8 cellular contexts compared by ENCODE assay signal in genomic region chr1:32014937-32015363, GRCh38. TPM values are rescaled to one million over a fixed set of nuclear protein-coding genes. Genes with fewer than 3 reads are reported as not detected.
A peak's percentile ranks its signal among the peaks of the same experiment; 100 is the strongest.
DNase-seq lines count a peak whose midpoint lies in the region; ATAC-seq and TF ChIP-seq lines count a peak whose summit lies in the region.

No MANE protein-coding gene starts in this region.

- no peak for TF ChIP-seq POLR2A in HCT116 (IDR thresholded peaks at IDR 0.05; ENCODE audit: borderline replicate concordance, extremely low read depth, insufficient read depth, insufficient read length)

- peaks cover 63% of the 10 kb centered on the region for H3K79me2 ChIP-seq in HCT116 (ENCODE audit: insufficient read depth, low read length)

- RAD21 ChIA-PET in HCT116 (lab: Charles Lee; ENCODE audit: low non-redundant PET in 1 of 2, low total read pairs in 2 of 2, uncharacterized antibody in 2 of 2, unreplicated experiment in 2 of 2): no interaction called here

- H3K36me3 ChIP-seq in HCT116 (ENCODE audit: control insufficient read depth in 1 of 2, insufficient read depth in 2 of 2, low read length in 2 of 2) (peaks cover 9 to 14% of the 10 kb centered on the region in 2 experiments; a peak in 2 of 4 replicates), skeletal muscle satellite cell (ENCODE audit: insufficient read depth, low read length) (peaks cover 8% of the 10 kb centered on the region)

- peaks cover 33% of the 10 kb centered on the region for H4K20me1 ChIP-seq in HCT116 (ENCODE audit: insufficient read depth)

- intact Hi-C loops in HCT116 (cut with micrococcal nuclease): no loop called here

- peak overlapping the region; percentile 98 for H3K27ac ChIP-seq in HCT116 (ENCODE audit: low read depth, low read length)

- H2AFZ ChIP-seq in HCT116 (ENCODE audit: low read depth, low read length, poor library complexity, severe bottlenecking): no peak overlapping the region

- H3K9ac ChIP-seq in HCT116 (ENCODE audit: low read length) (peak overlapping the region; percentile 99), skeletal muscle satellite cell (ENCODE audit: low read depth, low read length) (peak overlapping the region; percentile 99)

- H3K4me1 Mint-ChIP-seq in T-helper 1 cell treated with Interleukin-12 subunit alpha and Interleukin-12 subunit beta and Interleukin-4 antibody, amounts not matched to agents 30 μg/mL and 1 μg/mL, for 36 hours (ENCODE audit: low read depth): peaks cover 31% of the 10 kb centered on the region

- H3K4me3 Mint-ChIP-seq in T-helper 1 cell treated with Interleukin-12 subunit alpha and Interleukin-12 subunit beta and Interleukin-4 antibody, amounts not matched to agents 30 μg/mL and 1 μg/mL, for 36 hours: peak overlapping the region; percentile 99

- POLR2A ChIA-PET in HCT116 (lab: Charles Lee): no interaction called here

- CTCF ChIA-PET in HCT116 (lab: Charles Lee): no interaction called here

- peak overlapping the region; percentile 83 for H3K4me2 ChIP-seq in HCT116 (ENCODE audit: low read length)
- H3K4me2 ChIP-seq in skeletal muscle satellite cell (ENCODE audit: low read length): peak overlapping the region; percentile 89

- H3K27me3 ChIP-seq in HCT116 (ENCODE audit: insufficient read depth, low read length) (no peaks in the 10 kb centered on the region), skeletal muscle satellite cell (ENCODE audit: control insufficient read depth, insufficient read depth, low read length) (no peaks in the 10 kb centered on the region)

- no peaks in the 10 kb centered on the region for H3K9me3 Mint-ChIP-seq in T-helper 1 cell treated with Interleukin-12 subunit alpha and Interleukin-12 subunit beta and Interleukin-4 antibody, amounts not matched to agents 30 μg/mL and 1 μg/mL, for 36 hours

- ATAC-seq in HCT116 (no peak), left lobe of liver (no peak), HG02678 (IDR thresholded peaks at IDR 0.05; ENCODE audit: unreplicated experiment) (no peak), GM21576 (IDR thresholded peaks at IDR 0.05; ENCODE audit: unreplicated experiment) (no peak)

- peaks cover 13 to 37% of the 10 kb centered on the region in 2 experiments for H3K4me1 ChIP-seq in HCT116 (ENCODE audit: control insufficient read depth in 1 of 2, insufficient read depth in 2 of 2, low read length in 2 of 2)
- peaks cover 35% of the 10 kb centered on the region for H3K4me1 ChIP-seq in skeletal muscle satellite cell (ENCODE audit: control insufficient read depth, insufficient read depth, low read length)

- H3K9me3 ChIP-seq in HCT116 (ENCODE audit: control insufficient read depth in 1 of 2, insufficient read depth in 1 of 2, low read depth in 1 of 2, low read length in 2 of 2): no peaks in the 10 kb centered on the region
- no peaks in the 10 kb centered on the region for H3K9me3 ChIP-seq in skeletal muscle satellite cell (replicated peaks; ENCODE audit: low read length)

- H3K4me3 ChIP-seq in HCT116 (replicated peaks in 1 of 2; ENCODE audit: low read depth in 1 of 2, low read length in 2 of 2) (peak overlapping the region; percentile 96 to 98), foreskin fibroblast (ENCODE audit: low read depth in 1 of 2, low read length in 2 of 2) (peak overlapping the region; percentile 96 to 98), skeletal muscle satellite cell (ENCODE audit: low read length) (peak overlapping the region; percentile 83)

- H3K36me3 Mint-ChIP-seq in T-helper 1 cell treated with Interleukin-12 subunit alpha and Interleukin-12 subunit beta and Interleukin-4 antibody, amounts not matched to agents 30 μg/mL and 1 μg/mL, for 36 hours (ENCODE audit: low read depth): peaks cover 16% of the 10 kb centered on the region

- no peak for TF ChIP-seq RAD21 in HCT116 (IDR thresholded peaks at IDR 0.05; ENCODE audit: low read depth)

- H3K9me2 ChIP-seq in HCT116 (ENCODE audit: insufficient read depth): no peaks in the 10 kb centered on the region

- H3K27ac Mint-ChIP-seq in T-helper 1 cell treated with Interleukin-12 subunit alpha and Interleukin-12 subunit beta and Interleukin-4 antibody, amounts not matched to agents 30 μg/mL and 1 μg/mL, for 36 hours: peak overlapping the region; percentile 97

- H3K27me3 Mint-ChIP-seq in T-helper 1 cell treated with Interleukin-12 subunit alpha and Interleukin-12 subunit beta and Interleukin-4 antibody, amounts not matched to agents 30 μg/mL and 1 μg/mL, for 36 hours (ENCODE audit: low read depth): peaks cover 3% of the 10 kb centered on the region

- TSS peak; percentile 50 for BruUV-seq in HCT116 (replicated peaks; lab: Mats Ljungman, UMichigan)

- no peak for DNase-seq in HCT116 (ENCODE audit: low read depth, low spot score)
- peak in 1 of 2 donors; percentile 10 for DNase-seq in foreskin fibroblast
- no peak for DNase-seq in left lobe of liver (ENCODE audit: low spot score)
- DNase-seq in SKM-1 (lab: John Stamatoyannopoulos, UW; ENCODE audit: unreplicated experiment): no peak

- TF ChIP-seq CTCF in HCT116 (IDR thresholded peaks at IDR 0.05 in 2 of 3, conservative IDR thresholded peaks at IDR 0.05 in 1 of 3; ENCODE audit: borderline replicate concordance in 1 of 3, insufficient read depth in 1 of 3, low read depth in 2 of 3, low read length in 2 of 3) (no peak), foreskin fibroblast (IDR thresholded peaks at IDR 0.05; ENCODE audit: low read depth, low read length) (no peak)

TF ChIP-seq in HCT116, 20 proteins besides CTCF, POLR2A, EP300 and RAD21:
- no peak for TF ChIP-seq TCF7L2 (IDR thresholded peaks at IDR 0.05; ENCODE audit: borderline replicate concordance, extremely low read depth, insufficient read depth, insufficient read length)
- TF ChIP-seq MAX (IDR thresholded peaks at IDR 0.05): no peak
- no peak for TF ChIP-seq SIN3A (IDR thresholded peaks at IDR 0.05; ENCODE audit: low read depth)
- TF ChIP-seq CEBPB (IDR thresholded peaks at IDR 0.05; ENCODE audit: low read depth): no peak
- no peak for TF ChIP-seq ELF1 (IDR thresholded peaks at IDR 0.05; ENCODE audit: borderline replicate concordance, low read depth)
- TF ChIP-seq REST (IDR thresholded peaks at IDR 0.05; ENCODE audit: low read depth): no peak
- no peak for TF ChIP-seq ZNF274 (IDR thresholded peaks at IDR 0.05; ENCODE audit: low read depth, low read length)
- TF ChIP-seq ZBTB33 (IDR thresholded peaks at IDR 0.05; ENCODE audit: extremely low read depth, insufficient replicate concordance, low read length): no peak
- no peak for TF ChIP-seq ATF3 (IDR thresholded peaks at IDR 0.05)
- TF ChIP-seq YY1 (IDR thresholded peaks at IDR 0.05; ENCODE audit: extremely low read depth, insufficient replicate concordance, low read depth, low read length): no peak
- TF ChIP-seq EGR1 (IDR thresholded peaks at IDR 0.05; ENCODE audit: low read depth): no peak

RNA-seq across cellular contexts. Expression of gene KHDRBS1, which starts 1.3 kb away (rescaled TPM):
- 215 TPM for total RNA-seq in HCT116 (2021; ENCODE audit: unreplicated experiment)
- 104 and 129 TPM in 2 replicates for polyA plus RNA-seq in HCT116 (2012)
- 45.9 and 52.7 TPM in 2 replicates for total RNA-seq in skeletal muscle satellite cell (2012; rRNA removed)
- total RNA-seq in left lobe of liver: 24.1 TPM

RNA-seq across cellular contexts. Expression of gene TMEM39B, which starts 57.8 kb away (rescaled TPM):
- total RNA-seq in HCT116 (2021; ENCODE audit: unreplicated experiment) (22.8 TPM), left lobe of liver (6.0 TPM)
- 28.0 and 29.2 TPM in 2 replicates for polyA plus RNA-seq in HCT116 (2012)
- total RNA-seq in skeletal muscle satellite cell (2012; rRNA removed): 7.6 and 9.8 TPM in 2 replicates
